Comparison of ENCODE assay signal across 18 cellular contexts in genomic region chr5:133319244-133319643, GRCh38.
DNase-seq lines count a peak whose midpoint lies in the region; ATAC-seq, FAIRE-seq and TF ChIP-seq lines count a peak whose summit lies in the region.
"Had no signal": no experiment of that assay in that cellular context is flagged by ENCODE, and none has a peak within 500 bp of the region (broad histone marks: within the 10 kb centered on the region; RNA-seq: fewer than 3 reads in every experiment).

No MANE protein-coding gene starts in this region.

- CTCF ChIA-PET in mammary epithelial cell (lab: Charles Lee; ENCODE audit: low non-redundant PET), result interaction anchor here (0.7 to 0.9 kb wide), 3 partner anchors 29 to 44 kb away, joined by 3 to 5 read pairs (median 4); no protein-coding TSS in a partner anchor
- CTCF ChIA-PET in MCF 10A (lab: Yijun Ruan, JAX), result interaction anchor here (0.6 to 10.7 kb wide), 14 partner anchors 8 to 550 kb away, joined by 3 to 82 read pairs (median 4); no protein-coding TSS in a partner anchor
- CTCF ChIA-PET in H1 (lab: Charles Lee; ENCODE audit: partially characterized antibody), result interaction anchor here (0.5 to 8.7 kb wide), 15 partner anchors 8 to 217 kb away, joined by 3 to 116 read pairs (median 5); no protein-coding TSS in a partner anchor

- H3K36me3 Mint-ChIP-seq in MCF 10A (ENCODE audit: insufficient read depth, unreplicated experiment) (no peaks in the 10 kb centered on the region), neural progenitor cell (no peaks in the 10 kb centered on the region)
- H3K36me3 Mint-ChIP-seq: CD14-positive monocyte; CD8-positive, alpha-beta T cell; IgD-negative memory B cell had no signal

- H3K56ac ChIP-seq in H1 (replicated peaks; ENCODE audit: insufficient read length, low read depth, low read length), result no peak overlapping the region

- no peak for TF ChIP-seq POLR2A in H1 (IDR thresholded peaks at IDR 0.05; ENCODE audit: control extremely low read depth in 1 of 2, low read depth in 2 of 2, low read length in 2 of 2)

- H3K14ac ChIP-seq in H1 (ENCODE audit: insufficient read length), result peak overlapping the region; percentile 99

- no peaks in the 10 kb centered on the region for H3K4me1 Mint-ChIP-seq in MCF 10A (ENCODE audit: insufficient read depth, unreplicated experiment)
- H3K4me1 Mint-ChIP-seq in neural progenitor cell, result peaks cover 15% of the 10 kb centered on the region
- H3K4me1 Mint-ChIP-seq: CD14-positive monocyte had no signal

- TF ChIP-seq RAD21 in H1 (IDR thresholded peaks at IDR 0.05 in 1 of 2, conservative IDR thresholded peaks at IDR 0.05 in 1 of 2; ENCODE audit: low read depth in 2 of 2, low read length in 2 of 2), result no peak

- H3F3A ChIP-seq in neural progenitor cell (ENCODE audit: low read depth), result peaks cover 19% of the 10 kb centered on the region

- POLR2A ChIA-PET in MCF 10A (lab: Yijun Ruan, JAX) (interaction anchor here (1.0 to 1.5 kb wide), 3 partner anchors 10 to 208 kb away, joined by 3 to 8 read pairs (median 5); no protein-coding TSS in a partner anchor), H1 (lab: Charles Lee; ENCODE audit: partially characterized antibody) (no interaction called here)

- H3K27ac Mint-ChIP-seq in MCF 10A (ENCODE audit: low read depth, unreplicated experiment) (no peak overlapping the region), neural progenitor cell (peak overlapping the region; percentile 50)
- H3K27ac Mint-ChIP-seq: CD8-positive, alpha-beta T cell; IgD-negative memory B cell had no signal

- no peaks in the 10 kb centered on the region for H3K79me1 ChIP-seq in H1 (ENCODE audit: low read depth, low read length)

- peak overlapping the region; percentile 44; the same call in 1 of the 2 replicates for H2BK12ac ChIP-seq in H1 (ENCODE audit: low read depth, low read length)

- H4K91ac ChIP-seq in H1 (replicated peaks; ENCODE audit: insufficient read length, low read length), result peak overlapping the region; percentile 66

- H2AFZ ChIP-seq in mammary epithelial cell (ENCODE audit: low read depth, low read length) (no peak overlapping the region), H1 (ENCODE audit: low read length) (no peak overlapping the region), neural progenitor cell (replicated peaks) (no peak overlapping the region)

- H3K4me3 Mint-ChIP-seq in MCF 10A (ENCODE audit: unreplicated experiment) (no peak overlapping the region), neural progenitor cell (no peak overlapping the region)
- H3K4me3 Mint-ChIP-seq: CD14-positive monocyte; CD8-positive, alpha-beta T cell; IgD-negative memory B cell had no signal

- no peaks in the 10 kb centered on the region for H3K27me3 Mint-ChIP-seq in MCF 10A (ENCODE audit: insufficient read depth, unreplicated experiment)
- peaks cover 11% of the 10 kb centered on the region for H3K27me3 Mint-ChIP-seq in neural progenitor cell (ENCODE audit: insufficient read depth, low read depth)

- H2BK120ac ChIP-seq in H1 (replicated peaks; ENCODE audit: low read depth, low read length), result no peak overlapping the region

- H3K4me2 ChIP-seq in mammary epithelial cell (ENCODE audit: insufficient read depth, low read depth, low read length) (no peak overlapping the region), H1 (ENCODE audit: insufficient read depth in 1 of 2, low read depth in 2 of 2, low read length in 2 of 2) (0 out of 4 replicates have a peak overlapping the region, but pooled peaks of 1 of the 2 experiments have one; percentile 41), neural progenitor cell (no peak overlapping the region)

- in situ Hi-C loops in mammary epithelial cell (cut with MboI; ENCODE audit: low sequenced_read_pairs in 2 of 2), result loop anchor here in 1 of 2 donors (25.0 kb wide), 1 partner anchor 207 kb away; no protein-coding TSS in a partner anchor

- no peak overlapping the region for H3K27ac ChIP-seq in mammary epithelial cell (ENCODE audit: insufficient read depth, low read depth, low read length)
- no peak overlapping the region for H3K27ac ChIP-seq in H1 (ENCODE audit: low read depth, low read length)
- no peak overlapping the region for H3K27ac ChIP-seq in neural progenitor cell
- H3K27ac ChIP-seq: 22Rv1 had no signal

- peak overlapping the region; percentile 81 for H3K4ac ChIP-seq in H1 (replicated peaks; ENCODE audit: insufficient read length, low read depth, low read length)

- H4K8ac ChIP-seq in H1 (ENCODE audit: extremely low read depth, insufficient read depth, low read length), result no peak overlapping the region

- H3K9me3 Mint-ChIP-seq in MCF 10A (ENCODE audit: unreplicated experiment) (no peaks in the 10 kb centered on the region), neural progenitor cell (no peaks in the 10 kb centered on the region)
- H3K9me3 Mint-ChIP-seq: CD14-positive monocyte; CD8-positive, alpha-beta T cell; IgD-negative memory B cell had no signal

- H4K5ac ChIP-seq in H1 (ENCODE audit: insufficient read length, low read depth, low read length), result no peak overlapping the region

- no peak overlapping the region for H3K9ac ChIP-seq in mammary epithelial cell (ENCODE audit: insufficient read depth, low read length)
- no peak overlapping the region; a peak in 1 of 7 replicates for H3K9ac ChIP-seq in H1 (replicated peaks in 1 of 4; ENCODE audit: extremely low read depth in 1 of 4, low read depth in 3 of 4, low read length in 3 of 4)
- H3K9ac ChIP-seq in neural progenitor cell, result no peak overlapping the region

- peak overlapping the region; percentile 45; the same call in 1 of the 2 replicates for H2BK5ac ChIP-seq in H1 (ENCODE audit: low read depth, low read length)

- intact Hi-C loops in mammary epithelial cell (cut with micrococcal nuclease) (no loop called here), MCF 10A (cut with micrococcal nuclease) (no loop called here)

- FAIRE-seq in H1 (lab: Jason Lieb, UNC), result no peak
- FAIRE-seq: D721Med, GM12892, GM19239 had no signal

- H3K4me3 ChIP-seq in mammary epithelial cell (replicated peaks in 1 of 3; ENCODE audit: insufficient read depth in 1 of 3, low read depth in 2 of 3, low read length in 3 of 3), result no peak overlapping the region
- no peak overlapping the region for H3K4me3 ChIP-seq in H1 (ENCODE audit: extremely low read depth in 1 of 4, insufficient read depth in 2 of 4, low read depth in 3 of 4, low read length in 4 of 4)
- no peak overlapping the region for H3K4me3 ChIP-seq in neural progenitor cell

- no peaks in the 10 kb centered on the region for H3K23me2 ChIP-seq in H1 (ENCODE audit: low read depth, low read length)

- peaks cover 6% of the 10 kb centered on the region for H3K4me1 ChIP-seq in mammary epithelial cell (ENCODE audit: insufficient read depth, low read length)
- peaks cover 5 to 14% (median 10%) of the 10 kb centered on the region in 4 experiments for H3K4me1 ChIP-seq in H1 (replicated peaks in 1 of 4; ENCODE audit: control insufficient read depth in 3 of 4, insufficient read depth in 4 of 4, low read length in 3 of 4)
- peaks cover 35% of the 10 kb centered on the region for H3K4me1 ChIP-seq in neural progenitor cell

- no peak for ATAC-seq in HG03571 (IDR thresholded peaks at IDR 0.05; ENCODE audit: unreplicated experiment)
- ATAC-seq: CD8-positive, alpha-beta T cell had no signal

- TF ChIP-seq EP300 in H1 (IDR thresholded peaks at IDR 0.05; ENCODE audit: borderline replicate concordance in 1 of 2, low read depth in 2 of 2, low read length in 2 of 2), result no peak

- no peaks in the 10 kb centered on the region for H3K36me3 ChIP-seq in mammary epithelial cell (ENCODE audit: insufficient read depth, low read length)
- no peaks in the 10 kb centered on the region for H3K36me3 ChIP-seq in H1 (ENCODE audit: control insufficient read depth in 2 of 4, insufficient read depth in 4 of 4, low read length in 3 of 4)
- H3K36me3 ChIP-seq in neural progenitor cell, result no peaks in the 10 kb centered on the region

- H2AK5ac ChIP-seq in H1 (ENCODE audit: low read depth, low read length), result peak overlapping the region; percentile 48; the same call in 1 of the 2 replicates

- no peak overlapping the region for H3K23ac ChIP-seq in H1 (ENCODE audit: insufficient read length)

- 0 out of 2 replicates have a peak overlapping the region, but pooled peaks have one; percentile 53 for H2BK15ac ChIP-seq in H1 (ENCODE audit: low read length)

- H2BK20ac ChIP-seq in H1 (ENCODE audit: low read length), result 0 out of 2 replicates have a peak overlapping the region, but pooled peaks have one; percentile 15

- H3K9me3 ChIP-seq in mammary epithelial cell (replicated peaks; ENCODE audit: insufficient read depth, low read length) (no peaks in the 10 kb centered on the region), H1 (ENCODE audit: insufficient read depth in 2 of 2, low read depth in 1 of 2, low read length in 1 of 2) (no peaks in the 10 kb centered on the region), neural progenitor cell (ENCODE audit: low read depth) (no peaks in the 10 kb centered on the region)

- dilution Hi-C loops in mammary epithelial cell (cut with HindIII; ENCODE audit: low sequenced_read_pairs), result loop anchor here (10.0 kb wide), 1 partner anchor 606 kb away; no protein-coding TSS in a partner anchor

- no TSS peak for BruUV-seq in mammary epithelial cell (replicated peaks; lab: Mats Ljungman, UMichigan)
- BruUV-seq in MCF 10A (replicated peaks; lab: Mats Ljungman, UMichigan), result no TSS peak

- no peaks in the 10 kb centered on the region for H3K79me2 ChIP-seq in mammary epithelial cell (ENCODE audit: insufficient read depth, low read length)
- H3K79me2 ChIP-seq in H1 (ENCODE audit: control insufficient read depth in 1 of 2, insufficient read depth in 2 of 2, low read length in 2 of 2), result no peaks in the 10 kb centered on the region
- H3K79me2 ChIP-seq in neural progenitor cell (ENCODE audit: low read depth), result no peaks in the 10 kb centered on the region

- peak; percentile 14 for DNase-seq in mammary epithelial cell
- DNase-seq in MCF 10A (ENCODE audit: unreplicated experiment), result no peak
- no peak for DNase-seq in H1 (ENCODE audit: low read depth in 1 of 2, low spot score in 2 of 2)
- no peak for DNase-seq in neural progenitor cell (ENCODE audit: low spot score)
- no peak for DNase-seq in kidney glomerular epithelial cell (lab: John Stamatoyannopoulos, UW)
- DNase-seq in NCI-H1694 (lab: John Stamatoyannopoulos, UW), result no peak
- DNase-seq: CD8-positive, alpha-beta T cell; COR-L47; DMS153; DND-41; GDM1 had no signal

- no peaks in the 10 kb centered on the region for H4K20me1 ChIP-seq in mammary epithelial cell (ENCODE audit: insufficient read depth, low read length)
- H4K20me1 ChIP-seq in H1 (replicated peaks in 1 of 2; ENCODE audit: control insufficient read depth in 1 of 2, insufficient read depth in 2 of 2, low read length in 2 of 2), result no peaks in the 10 kb centered on the region
- H4K20me1 ChIP-seq in neural progenitor cell (ENCODE audit: low read depth), result no peaks in the 10 kb centered on the region

- 60% methylated on average over 2 of the region's 5 CpGs for WGBS in mammary epithelial cell (ENCODE audit: low coverage, missing lambda C conversion rate)
- 82% methylated on average over 5 of the region's 5 CpGs; no CpG with 5 or more reads in 1 of the 2 experiments for WGBS in H1 (ENCODE audit: extremely low coverage in 1 of 2, insufficient coverage in 1 of 2, insufficient read length in 1 of 2, insufficient replicate concordance in 2 of 2, low coverage in 1 of 2, low lambda C conversion rate in 2 of 2, missing lambda C conversion rate in 1 of 2), 2 experiments

- TF ChIP-seq CTCF in mammary epithelial cell (conservative IDR thresholded peaks at IDR 0.05 in 1 of 2, IDR thresholded peaks at IDR 0.05 in 1 of 2; ENCODE audit: extremely low read depth in 1 of 2, insufficient read depth in 1 of 2, low read depth in 1 of 2, low read length in 2 of 2) (no peak), MCF 10A (IDR thresholded peaks at IDR 0.05; ENCODE audit: unreplicated experiment) (no peak), H1 (IDR thresholded peaks at IDR 0.05; ENCODE audit: control extremely low read depth in 1 of 3, insufficient read depth in 1 of 3, low read depth in 1 of 3, low read length in 3 of 3) (no peak), neural progenitor cell (IDR thresholded peaks at IDR 0.05) (no peak)

- no peaks in the 10 kb centered on the region for H3K27me3 ChIP-seq in mammary epithelial cell (ENCODE audit: insufficient read depth, low read length)
- H3K27me3 ChIP-seq in H1 (replicated peaks in 1 of 4; ENCODE audit: control insufficient read depth in 3 of 4, extremely low read depth in 1 of 4, insufficient read depth in 3 of 4, low read length in 3 of 4), result no peaks in the 10 kb centered on the region; a peak in 1 of 7 replicates
- H3K27me3 ChIP-seq in neural progenitor cell, result no peaks in the 10 kb centered on the region

- H3K18ac ChIP-seq in H1 (ENCODE audit: extremely low read depth, low read length), result peak overlapping the region; percentile 63; the same call in 1 of the 2 replicates
